ENCODE assay signal across 8 cellular contexts in genomic region chr12:133181238-133181959, GRCh38. TPM values are rescaled to one million over a fixed set of nuclear protein-coding genes. Genes with fewer than 3 reads are reported as not detected.
DNase-seq lines count a peak whose midpoint lies in the region; ATAC-seq and TF ChIP-seq lines count a peak whose summit lies in the region.

TSS of gene ZNF268 (plus strand) at chr12:133181495. CDS start at chr12:133181998, 503 bp downstream.

- POLR2A ChIA-PET in HEK293T (lab: Yijun Ruan, JAX): interaction anchor here (1.0 to 1.8 kb wide), 4 partner anchors 12 to 196 kb away, joined by 3 to 9 read pairs (median 4); partner anchors contain the start of genes ZNF10, ZNF26 and ZNF891

- peak within 1 kb of the TSS; percentile 88 for H3K27ac Mint-ChIP-seq in activated naive CD4-positive, alpha-beta T cell treated with anti-CD3 and anti-CD28 coated beads, Interleukin-2, amount 50 U/mL, for 24 hours

- peaks cover 59% of the 10 kb centered on the region for H3K36me3 Mint-ChIP-seq in activated naive CD4-positive, alpha-beta T cell treated with anti-CD3 and anti-CD28 coated beads, Interleukin-2, amount 50 U/mL, for 24 hours

- intact Hi-C loops in testis (cut with DNase I; ENCODE audit: low total_unique reads): no loop called here

- peak within 1 kb of the TSS; percentile 96 for H3K4me3 Mint-ChIP-seq in activated naive CD4-positive, alpha-beta T cell treated with anti-CD3 and anti-CD28 coated beads, Interleukin-2, amount 50 U/mL, for 24 hours

- CTCF ChIA-PET in HEK293T (lab: Yijun Ruan, JAX): no interaction called here

- TF ChIP-seq CTCF in GM06990 (IDR thresholded peaks at IDR 0.05; ENCODE audit: insufficient read depth, low read length, poor library complexity, severe bottlenecking) (peak; percentile 93), omental fat pad (IDR thresholded peaks at IDR 0.05) (peak in 2 of 3 donors; percentile 54 to 66), testis (IDR thresholded peaks at IDR 0.05) (peak; percentile 84 to 87 (median 85))

- H3K36me3 ChIP-seq in GM06990 (ENCODE audit: control insufficient read depth, insufficient read depth, low read length) (peaks cover 11% of the 10 kb centered on the region), testis (ENCODE audit: low read depth, missing control alignments) (no peaks in the 10 kb centered on the region)

- no peak for TF ChIP-seq POLR2A in testis (IDR thresholded peaks at IDR 0.05)

- 1% methylated on average over 16 to 40 of the region's 40 CpGs for WGBS in testis, 2 donors

- H3K4me1 Mint-ChIP-seq in activated naive CD4-positive, alpha-beta T cell treated with anti-CD3 and anti-CD28 coated beads, Interleukin-2, amount 50 U/mL, for 24 hours: peaks cover 27% of the 10 kb centered on the region

- no peaks in the 10 kb centered on the region for H3K27me3 Mint-ChIP-seq in activated naive CD4-positive, alpha-beta T cell treated with anti-CD3 and anti-CD28 coated beads, Interleukin-2, amount 50 U/mL, for 24 hours

- peak; percentile 93 for DNase-seq in GM06990 (ENCODE audit: extremely low read depth, insufficient read length)
- peak; percentile 96 for DNase-seq in HEK293T (ENCODE audit: extremely low spot score)
- DNase-seq in MV-4-11 (lab: John Stamatoyannopoulos, UW): peak; percentile 95
- peak; percentile 79 for DNase-seq in glomerular endothelial cell (ENCODE audit: extremely low read depth, low read depth, low spot score)
- peak; percentile 84 for DNase-seq in omental fat pad (ENCODE audit: low spot score)
- DNase-seq in testis: peak; percentile 96

- H3K27ac ChIP-seq in testis: peak within 1 kb of the TSS; percentile 32 to 63

- H3K4me3 ChIP-seq in GM06990 (replicated peaks; ENCODE audit: low read depth, low read length): peak within 1 kb of the TSS; percentile 97
- peak within 1 kb of the TSS; percentile 89 to 92 for H3K4me3 ChIP-seq in testis

- no peaks in the 10 kb centered on the region for H3K27me3 ChIP-seq in GM06990 (replicated peaks; ENCODE audit: control insufficient read depth, insufficient read depth, low read length)
- no peaks in the 10 kb centered on the region for H3K27me3 ChIP-seq in testis

- H3K9me3 ChIP-seq in testis: no peaks in the 10 kb centered on the region

- ATAC-seq in SK-N-SH treated with all-trans-retinoic acid at 6 μM for 48 hours: peak; percentile 91
- ATAC-seq in omental fat pad (ENCODE audit: low FRiP score): peak; percentile 91

- H3K9me3 Mint-ChIP-seq in activated naive CD4-positive, alpha-beta T cell treated with anti-CD3 and anti-CD28 coated beads, Interleukin-2, amount 50 U/mL, for 24 hours: peaks cover 41% of the 10 kb centered on the region

- no peaks in the 10 kb centered on the region for H3K4me1 ChIP-seq in testis

TF ChIP-seq in HEK293T, 16 proteins besides CTCF, POLR2A, EP300 and RAD21:
- TF ChIP-seq L3MBTL2 (conservative IDR thresholded peaks at IDR 0.05) (peak; percentile 84), HDGF (IDR thresholded peaks at IDR 0.05; ENCODE audit: borderline replicate concordance) (no peak), CTBP1 (IDR thresholded peaks at IDR 0.05; ENCODE audit: borderline replicate concordance) (no peak), ELF4 (IDR thresholded peaks at IDR 0.05) (peak; percentile 78), FOXK2 (IDR thresholded peaks at IDR 0.05) (no peak), TARDBP (IDR thresholded peaks at IDR 0.05) (no peak), BHLHE40 (IDR thresholded peaks at IDR 0.05; ENCODE audit: borderline replicate concordance) (no peak), PKNOX1 (IDR thresholded peaks at IDR 0.05) (no peak), ZNF384 (IDR thresholded peaks at IDR 0.05) (no peak), FOXM1 (IDR thresholded peaks at IDR 0.05; ENCODE audit: borderline replicate concordance) (peak; percentile 18; the same call in 1 of the 2 replicates), SP1 (IDR thresholded peaks at IDR 0.05) (no peak), LEF1 (IDR thresholded peaks at IDR 0.05; ENCODE audit: borderline replicate concordance) (no peak), NFRKB (IDR thresholded peaks at IDR 0.05) (no peak), FOXA1 (IDR thresholded peaks at IDR 0.05) (no peak), SUZ12 (IDR thresholded peaks at IDR 0.05) (no peak), ARNT (IDR thresholded peaks at IDR 0.05) (no peak)

TF ChIP-seq in SK-N-SH treated with all-trans-retinoic acid at 6 μM for 48 hours, 23 proteins besides CTCF, POLR2A, EP300 and RAD21:
- TF ChIP-seq TSHZ2 (CRISPR knock-in tag; IDR thresholded peaks at IDR 0.05): no peak
- no peak for TF ChIP-seq GLIS3 (CRISPR knock-in tag; IDR thresholded peaks at IDR 0.05)

RNA-seq across cellular contexts. Expression of gene ZNF268, which starts in this region (rescaled TPM):
- total RNA-seq in glomerular endothelial cell: 10.9 and 35.6 TPM in 2 replicates
- 10 to 100 TPM; 10.8 to 20.5 (median 15.0) TPM for total RNA-seq in omental fat pad
- 10 to 100 TPM; 18.6 to 20.4 TPM for total RNA-seq in testis
- 6.9 TPM for polyA plus RNA-seq in testis (ENCODE audit: insufficient read depth, low read depth, low replicate concordance)

Comparison
In these comparisons a context has a peak if more than half of its experiments do, and no peak if none do; other contexts are left out.
1. Peak in every context shown above with its lines: DNase-seq, ATAC-seq, H3K4me3 ChIP-seq and H3K27ac ChIP-seq.